1 cellular context compared by ENCODE assay signal in genomic region chr19:2273356-2274184, GRCh38.
TF ChIP-seq lines count a peak whose summit lies in the region.

No MANE protein-coding gene starts in this region.

TF ChIP-seq in K562, 482 proteins besides CTCF, POLR2A, EP300 and RAD21 (continued from another document and continues in another):
- TF ChIP-seq CUX1 (CRISPR knock-in tag; IDR thresholded peaks at IDR 0.05) (no peak), ATF2 (CRISPR knock-in tag; IDR thresholded peaks at IDR 0.05) (no peak), DEAF1 (CRISPR knock-in tag; IDR thresholded peaks at IDR 0.05) (peak; percentile 77), NUFIP1 (IDR thresholded peaks at IDR 0.05; ENCODE audit: partially characterized antibody) (no peak), IRF1 (CRISPR knock-in tag; IDR thresholded peaks at IDR 0.05; ENCODE audit: borderline replicate concordance) (no peak), EHMT2 (IDR thresholded peaks at IDR 0.05) (no peak), SMAD4 (CRISPR knock-in tag; conservative IDR thresholded peaks at IDR 0.05) (peak; percentile 94), WHSC1 (IDR thresholded peaks at IDR 0.05; ENCODE audit: low read length) (no peak), NR2C1 (IDR thresholded peaks at IDR 0.05) (peak; percentile 99), NR2C1 (tag; IDR thresholded peaks at IDR 0.05) (peak; percentile 99), OTX1 (CRISPR knock-in tag; IDR thresholded peaks at IDR 0.05) (peak; percentile 44; the same call in 1 of the 2 replicates), HBP1 (CRISPR knock-in tag; IDR thresholded peaks at IDR 0.05) (no peak), NCOA4 (IDR thresholded peaks at IDR 0.05; ENCODE audit: partially characterized antibody) (no peak), FOS (IDR thresholded peaks at IDR 0.05; ENCODE audit: extremely low read depth, insufficient read length) (no peak), HDAC6 (IDR thresholded peaks at IDR 0.05; ENCODE audit: low read depth, low read length) (peak; percentile 27; the same call in 1 of the 2 replicates), TAF7 (tag; IDR thresholded peaks at IDR 0.05) (no peak), HINFP (tag; conservative IDR thresholded peaks at IDR 0.05; ENCODE audit: low read depth) (no peak), RBM25 (IDR thresholded peaks at IDR 0.05; ENCODE audit: low read depth, low read length, severe bottlenecking) (no peak), CREBBP (IDR thresholded peaks at IDR 0.05; ENCODE audit: low read depth, low read length) (no peak), MCM2 (IDR thresholded peaks at IDR 0.05; ENCODE audit: low read depth) (no peak), TCF3 (CRISPR knock-in tag; IDR thresholded peaks at IDR 0.05) (0 out of 2 replicates have a peak, but pooled peaks have one; percentile 12), CEBPB (tag; IDR thresholded peaks at IDR 0.05) (no peak), E2F6 (IDR thresholded peaks at IDR 0.05; ENCODE audit: borderline replicate concordance in 1 of 2, extremely low read depth in 1 of 2, insufficient read depth in 1 of 2, insufficient read length in 1 of 2, low read depth in 1 of 2, low read length in 1 of 2, poor library complexity in 1 of 2, severe bottlenecking in 1 of 2) (no peak), ZBTB40 (IDR thresholded peaks at IDR 0.05) (peak; percentile 99), ZBTB40 (CRISPR knock-in tag; IDR thresholded peaks at IDR 0.05) (no peak), ZNF134 (CRISPR knock-in tag; conservative IDR thresholded peaks at IDR 0.05) (no peak), CEBPG (CRISPR knock-in tag; IDR thresholded peaks at IDR 0.05) (no peak), CEBPG (tag; conservative IDR thresholded peaks at IDR 0.05 in 1 of 2, IDR thresholded peaks at IDR 0.05 in 1 of 2) (no peak), SMARCB1 (IDR thresholded peaks at IDR 0.05; ENCODE audit: insufficient read length, low read depth) (no peak), MLX (CRISPR knock-in tag; conservative IDR thresholded peaks at IDR 0.05) (0 out of 4 replicates have a peak, but pooled peaks of 1 of the 2 experiments have one; percentile 55), TCF7 (IDR thresholded peaks at IDR 0.05; ENCODE audit: borderline replicate concordance) (peak; percentile 16), KHSRP (IDR thresholded peaks at IDR 0.05) (peak; percentile 36; the same call in 1 of the 2 replicates), KLF10 (CRISPR knock-in tag; IDR thresholded peaks at IDR 0.05) (no peak), SIN3B (IDR thresholded peaks at IDR 0.05; ENCODE audit: low read depth) (peak; percentile 70; the same call in 1 of the 2 replicates), SREBF1 (IDR thresholded peaks at IDR 0.05; ENCODE audit: borderline replicate concordance, low read depth, low read length) (0 out of 2 replicates have a peak, but pooled peaks have one; percentile 49)
